In the genomic region with DNA sequence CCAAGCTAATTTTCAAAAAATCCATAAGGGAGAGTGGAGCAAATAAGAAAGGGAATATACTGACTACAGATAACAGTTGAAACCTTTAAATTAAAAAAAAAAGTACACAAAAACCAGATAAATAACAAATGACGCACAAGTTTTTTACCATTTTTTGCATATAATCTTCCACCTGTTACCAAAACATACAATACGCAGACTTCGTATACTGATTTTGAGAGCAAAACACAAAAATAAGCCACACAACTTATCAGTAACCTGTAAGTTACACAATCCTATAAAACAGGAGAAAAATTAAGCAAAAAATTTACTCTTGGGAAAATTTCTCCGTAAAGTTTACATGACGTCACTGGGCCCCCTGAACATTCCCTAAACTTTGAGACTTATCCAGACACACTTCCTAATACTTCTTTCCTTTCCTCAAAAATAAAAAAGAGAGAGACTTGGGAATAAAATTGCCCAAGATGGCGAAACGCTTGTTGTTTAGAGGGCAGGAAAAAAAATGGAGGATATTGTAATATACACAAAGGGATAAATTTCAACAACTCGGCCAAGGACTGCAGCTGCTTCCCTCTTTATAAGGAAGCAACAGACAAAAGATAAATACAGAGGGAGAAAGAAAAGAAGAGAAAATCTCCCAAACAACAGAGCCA, we compare ENCODE assay signal across 8 cellular contexts. TPM values are rescaled to one million over a fixed set of nuclear protein-coding genes. Genes with fewer than 3 reads are reported as not detected.
DNase-seq lines count a peak whose midpoint lies in the region; ATAC-seq and TF ChIP-seq lines count a peak whose summit lies in the region.

No MANE protein-coding gene starts in this region.

- peak overlapping the region; percentile 92 to 99 (median 98) for H3K27ac Mint-ChIP-seq in CD14-positive monocyte
- peak overlapping the region; percentile 87 for H3K27ac Mint-ChIP-seq in activated T-helper 17 cell treated with anti-CD3 and anti-CD28 coated beads, Interleukin-2, amount 50 U/mL, for 72 hours

- DNase-seq in CD14-positive monocyte (ENCODE audit: low spot score) (no peak), HT1080 (ENCODE audit: low read depth) (peak; percentile 60), iPS DF 6.9 (ENCODE audit: low read depth, low spot score) (no peak), smooth muscle cell (lab: John Stamatoyannopoulos, UW; ENCODE audit: unreplicated experiment) (no peak), Kasumi-1 (lab: John Stamatoyannopoulos, UW) (no peak), SHP77 (lab: John Stamatoyannopoulos, UW) (no peak)
- no peak for DNase-seq in effector CD8-positive, alpha-beta T cell (lab: John Stamatoyannopoulos, UW)

- H3K79me2 ChIP-seq in smooth muscle cell (ENCODE audit: low read depth) = peaks cover 63% of the 10 kb centered on the region

- WGBS in iPS DF 6.9 (ENCODE audit: insufficient coverage, insufficient read length) = no CpG with 5 or more reads among the region's 8 CpGs
- 2% methylated on average over 8 of the region's 8 CpGs for WGBS in smooth muscle cell (ENCODE audit: low lambda C conversion rate)

- TF ChIP-seq CTCF in CD14-positive monocyte (IDR thresholded peaks at IDR 0.05) (no peak), smooth muscle cell (IDR thresholded peaks at IDR 0.05; ENCODE audit: borderline replicate concordance, insufficient read depth, poor library complexity, severe bottlenecking) (no peak)

- peaks cover 3 to 5% of the 10 kb centered on the region in 2 donors for H3K36me3 Mint-ChIP-seq in CD14-positive monocyte
- H3K36me3 Mint-ChIP-seq in activated T-helper 17 cell treated with anti-CD3 and anti-CD28 coated beads, Interleukin-2, amount 50 U/mL, for 72 hours (ENCODE audit: low read depth) = no peaks in the 10 kb centered on the region

- H3K9me3 ChIP-seq in iPS DF 6.9 (ENCODE audit: control insufficient read depth, insufficient read depth, low read length) (no peaks in the 10 kb centered on the region), smooth muscle cell (replicated peaks; ENCODE audit: low read depth) (no peaks in the 10 kb centered on the region)

- peak overlapping the region; percentile 86; the same call in 1 of the 2 replicates for H3K4me3 ChIP-seq in iPS DF 6.9 (ENCODE audit: low read length)
- H3K4me3 ChIP-seq in smooth muscle cell = peak overlapping the region; percentile 96

- H2AFZ ChIP-seq in smooth muscle cell (ENCODE audit: low read depth) = peak overlapping the region; percentile 86

- H3K27me3 Mint-ChIP-seq in CD14-positive monocyte (ENCODE audit: low read depth in 3 of 3) = no peaks in the 10 kb centered on the region
- H3K27me3 Mint-ChIP-seq in activated T-helper 17 cell treated with anti-CD3 and anti-CD28 coated beads, Interleukin-2, amount 50 U/mL, for 72 hours = peaks cover 5% of the 10 kb centered on the region

- peak overlapping the region; percentile 97 for H3K9ac ChIP-seq in smooth muscle cell (ENCODE audit: low read depth)

- no peaks in the 10 kb centered on the region for H3K27me3 ChIP-seq in iPS DF 6.9 (ENCODE audit: control insufficient read depth, insufficient read depth, low read length)
- H3K27me3 ChIP-seq in smooth muscle cell (ENCODE audit: low read depth) = no peaks in the 10 kb centered on the region

- H3K4me2 ChIP-seq in smooth muscle cell = peak overlapping the region; percentile 98

- H3F3A ChIP-seq in smooth muscle cell (ENCODE audit: low read depth) = peaks cover 13% of the 10 kb centered on the region

- H3K9me3 Mint-ChIP-seq in CD14-positive monocyte = peaks cover 0 to 3% (median 0%) of the 10 kb centered on the region in 7 donors
- no peaks in the 10 kb centered on the region for H3K9me3 Mint-ChIP-seq in activated T-helper 17 cell treated with anti-CD3 and anti-CD28 coated beads, Interleukin-2, amount 50 U/mL, for 72 hours

- intact Hi-C loops in CD14-positive monocyte (cut with micrococcal nuclease) = no loop called here

- H3K4me1 Mint-ChIP-seq in CD14-positive monocyte = peaks cover 41% of the 10 kb centered on the region
- H3K4me1 Mint-ChIP-seq in activated T-helper 17 cell treated with anti-CD3 and anti-CD28 coated beads, Interleukin-2, amount 50 U/mL, for 72 hours = peaks cover 9% of the 10 kb centered on the region

- H3K4me3 Mint-ChIP-seq in CD14-positive monocyte = peak overlapping the region; percentile 93
- H3K4me3 Mint-ChIP-seq in activated T-helper 17 cell treated with anti-CD3 and anti-CD28 coated beads, Interleukin-2, amount 50 U/mL, for 72 hours = peak overlapping the region; percentile 92

- peaks cover 9% of the 10 kb centered on the region for H4K20me1 ChIP-seq in smooth muscle cell (ENCODE audit: low read depth)

- H3K36me3 ChIP-seq in iPS DF 6.9 (ENCODE audit: control insufficient read depth, insufficient read depth, low read length) (no peaks in the 10 kb centered on the region), smooth muscle cell (ENCODE audit: low read depth) (no peaks in the 10 kb centered on the region)

- peak overlapping the region; percentile 54 for H3K27ac ChIP-seq in iPS DF 6.9 (ENCODE audit: low read length)
- H3K27ac ChIP-seq in smooth muscle cell (ENCODE audit: low read depth) = peak overlapping the region; percentile 99

- ATAC-seq in activated T-helper 17 cell treated with anti-CD3 and anti-CD28 coated beads, Interleukin-2, amount 50 U/mL, for 72 hours (replicated peaks) = no peak

- H3K4me1 ChIP-seq in iPS DF 6.9 (ENCODE audit: control insufficient read depth, insufficient read depth, low read length) = 0 out of 2 replicates have a peak, but pooled peaks cover 2% of the 10 kb centered on the region
- H3K4me1 ChIP-seq in smooth muscle cell (ENCODE audit: low read depth) = peaks cover 67% of the 10 kb centered on the region

RNA-seq across cellular contexts. Expression of a gene that starts 1.7 kb away (rescaled TPM):
- polyA plus RNA-seq in CD14-positive monocyte (10 to 100 TPM; 12.9 to 34.2 TPM), smooth muscle cell (27.7 and 40.9 TPM in 2 replicates)
- 4.4 and 5.9 TPM in 2 replicates for total RNA-seq in HT1080 (2014; rRNA removed; shearing (Covaris generic))
- 2.1 and 6.7 TPM in 2 replicates for polyA plus RNA-seq in HT1080 (2015; cell fraction: cytosol; rRNA removed)
- 11.6 and 17.4 TPM in 2 replicates for polyA plus RNA-seq in HT1080 (2015; cell fraction: nucleus; rRNA removed)
- 10 to 100 TPM; 11.6 to 17.0 TPM for total RNA-seq in activated T-helper 17 cell treated with anti-CD3 and anti-CD28 coated beads, Interleukin-2, amount 50 U/mL, for 72 hours
- 58.5 and 81.3 TPM in 2 replicates for total RNA-seq in smooth muscle cell
